13 cellular contexts compared by ENCODE assay signal in the genomic region with DNA sequence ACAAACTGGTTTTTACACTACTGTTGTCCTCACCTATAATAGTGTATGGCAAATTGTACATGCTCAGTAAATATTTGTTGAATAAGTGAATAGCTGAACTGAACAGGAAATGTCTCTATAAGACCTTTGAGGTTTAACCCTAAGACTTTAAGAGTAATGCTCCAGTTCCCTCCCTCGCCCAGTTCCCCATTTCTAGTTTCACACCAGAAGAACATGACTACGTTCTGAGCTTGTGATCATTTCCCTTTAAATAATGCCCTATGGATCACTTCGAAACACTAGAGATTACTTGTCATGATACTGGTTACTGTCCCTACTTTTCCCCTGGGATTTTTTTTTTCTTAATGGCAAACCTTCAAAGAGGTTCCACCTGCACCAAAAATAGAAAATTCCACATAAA.
DNase-seq lines count a peak whose midpoint lies in the region; ATAC-seq and TF ChIP-seq lines count a peak whose summit lies in the region.
"Had no signal": no experiment of that assay in that cellular context is flagged by ENCODE, and none has a peak within 500 bp of the region (broad histone marks: within the 10 kb centered on the region; RNA-seq: fewer than 3 reads in every experiment).

No MANE protein-coding gene starts in this region.

- ATAC-seq in GM18517 (IDR thresholded peaks at IDR 0.05; ENCODE audit: unreplicated experiment): peak; percentile 94
- ATAC-seq in GM21423 (IDR thresholded peaks at IDR 0.05; ENCODE audit: unreplicated experiment): peak; percentile 94
- peak; percentile 92 for ATAC-seq in HG03103 (IDR thresholded peaks at IDR 0.05; ENCODE audit: low read depth, unreplicated experiment)
- ATAC-seq in activated naive CD4-positive, alpha-beta T cell treated with anti-CD3 and anti-CD28 coated beads, Interleukin-2, amount 50 U/mL, for 72 hours: no peak
- ATAC-seq: HCT116; naive thymus-derived CD8-positive, alpha-beta T cell had no signal

- peak overlapping the region; percentile 50 for H3K4me3 ChIP-seq in OCI-LY3 (ENCODE audit: low read length)

- H3K4me1 ChIP-seq in OCI-LY3 (ENCODE audit: low read length): peaks cover 26% of the 10 kb centered on the region

- no peaks in the 10 kb centered on the region for H4K20me1 ChIP-seq in OCI-LY3 (ENCODE audit: insufficient read depth, low read length)

- DNase-seq in NK-92 treated with Interleukin-12 subunit alpha and Interleukin-12 subunit beta, amount 100 ng/mL, for 24 hours (lab: John Stamatoyannopoulos, UW): no peak
- no peak for DNase-seq in SW480 (ENCODE audit: low spot score)
- no peak for DNase-seq in activated CD8-positive, alpha-beta memory T cell treated with anti-CD3 and anti-CD28 coated beads, Interleukin-2, amount 50 U/mL, for 48 hours
- DNase-seq in activated naive CD4-positive, alpha-beta T cell treated with anti-CD3 and anti-CD28 coated beads, Interleukin-2, amount 50 U/mL, for 72 hours (ENCODE audit: low spot score in 2 of 2): no peak
- DNase-seq: Calu3; naive thymus-derived CD8-positive, alpha-beta T cell; SHP77 treated with DMSO at 0.1 percent for 48 hours had no signal

- H3K27me3 ChIP-seq in OCI-LY3 (ENCODE audit: low read depth, low read length): no peaks in the 10 kb centered on the region

- H3K9me3 ChIP-seq in OCI-LY3 (ENCODE audit: insufficient read depth, low read length): peaks cover 18% of the 10 kb centered on the region; the same call in 1 of the 2 replicates

- H3K4me2 ChIP-seq in OCI-LY3 (ENCODE audit: low read length): peak overlapping the region; percentile 71

- H3K79me2 ChIP-seq in OCI-LY3 (ENCODE audit: low read length): no peaks in the 10 kb centered on the region

- peak overlapping the region; percentile 96 for H3K27ac ChIP-seq in OCI-LY3 (ENCODE audit: low read length)

- no peak overlapping the region for H2AFZ ChIP-seq in OCI-LY3 (ENCODE audit: low read depth, low read length)

- H3K9ac ChIP-seq in OCI-LY3 (ENCODE audit: low read length): peak overlapping the region; percentile 60; the same call in 1 of the 2 replicates

- H3K9me3 Mint-ChIP-seq in activated naive CD4-positive, alpha-beta T cell treated with anti-CD3 and anti-CD28 coated beads, Interleukin-2, amount 50 U/mL, for 72 hours: peaks cover 20 to 22% of the 10 kb centered on the region in 2 donors

- H3K36me3 ChIP-seq in OCI-LY3 (replicated peaks; ENCODE audit: low read depth, low read length): peaks cover 24% of the 10 kb centered on the region

- no peak overlapping the region for H3K27ac Mint-ChIP-seq in activated naive CD4-positive, alpha-beta T cell treated with anti-CD3 and anti-CD28 coated beads, Interleukin-2, amount 50 U/mL, for 72 hours
- H3K27ac Mint-ChIP-seq: type B pancreatic cell had no signal

- no peak for TF ChIP-seq CTCF in OCI-LY3 (IDR thresholded peaks at IDR 0.05; ENCODE audit: low read depth, low read length)

- no peaks in the 10 kb centered on the region for H3K36me3 Mint-ChIP-seq in activated naive CD4-positive, alpha-beta T cell treated with anti-CD3 and anti-CD28 coated beads, Interleukin-2, amount 50 U/mL, for 72 hours
- H3K36me3 Mint-ChIP-seq: naive thymus-derived CD8-positive, alpha-beta T cell had no signal

Comparison
In these comparisons a context has a peak if more than half of its experiments do, and no peak if none do; other contexts are left out.
1. ATAC-seq: peak in GM18517 (single experiment), GM21423 (single experiment) and HG03103 (single experiment); none in activated naive CD4-positive, alpha-beta T cell treated with anti-CD3 and anti-CD28 coated beads, Interleukin-2, amount 50 U/mL, for 72 hours (0 of 2).